8 cellular contexts compared by ENCODE assay signal in the genomic region with DNA sequence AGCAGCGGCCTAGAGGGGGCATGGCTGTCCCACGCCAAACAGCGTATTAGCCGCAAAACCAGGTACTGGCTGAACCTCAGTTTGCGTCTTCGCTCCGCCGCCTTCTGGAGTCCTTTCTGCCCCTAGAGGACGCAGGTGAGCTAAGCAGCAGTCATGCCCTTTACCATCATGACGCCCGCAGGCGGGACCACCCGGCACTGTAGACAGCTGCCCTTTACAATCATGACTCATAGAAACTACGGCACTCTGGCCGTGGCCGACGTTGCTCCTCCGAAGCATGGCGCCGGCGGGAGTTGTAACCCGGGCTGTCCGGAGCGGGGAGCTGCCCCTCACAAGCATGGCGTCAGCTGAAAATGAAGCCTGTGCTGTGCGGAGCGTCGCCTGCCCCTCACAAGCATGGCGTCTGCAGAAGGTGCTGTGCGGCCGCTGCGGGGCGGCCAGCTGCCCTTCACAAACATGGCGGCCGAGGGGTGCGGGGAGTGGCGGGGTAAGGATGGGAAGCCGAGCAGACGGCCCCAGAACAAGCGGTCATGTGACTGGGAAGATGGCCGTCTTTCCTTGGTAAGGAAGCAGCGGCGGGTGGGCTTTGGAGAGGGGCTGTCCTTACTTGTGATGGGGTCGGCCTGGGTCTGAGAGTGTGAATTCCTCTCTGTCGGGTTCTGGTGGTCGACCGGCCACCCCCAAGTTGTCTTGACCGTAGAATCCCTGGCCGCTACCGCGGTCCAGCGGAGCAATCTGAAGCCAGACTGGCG. TPM values are rescaled to one million over a fixed set of nuclear protein-coding genes. Genes with fewer than 3 reads are reported as not detected.
DNase-seq lines count a peak whose midpoint lies in the region; ATAC-seq and TF ChIP-seq lines count a peak whose summit lies in the region.

Gene VPS35L, plus strand, starts transcription at position 518 of the 752 bp plus-strand sequence. Its CDS starts 27 bp downstream, at position 545.

- H3K4me3 ChIP-seq in adipocyte (ENCODE audit: low read length) (peak within 1 kb of the TSS; percentile 93), parathyroid adenoma (ENCODE audit: low read depth, low read length) (peak within 1 kb of the TSS; percentile 98), tibial nerve (peak within 1 kb of the TSS; percentile 65 to 91 (median 80))

- no peaks in the 10 kb centered on the region for H3K9me3 ChIP-seq in adipocyte (ENCODE audit: control insufficient read depth, low read length)
- no peaks in the 10 kb centered on the region for H3K9me3 ChIP-seq in parathyroid adenoma (ENCODE audit: control insufficient read depth, low read length)
- H3K9me3 ChIP-seq in tibial nerve: no peaks in the 10 kb centered on the region

- peaks cover 12% of the 10 kb centered on the region for H3K79me2 ChIP-seq in parathyroid adenoma

- peak; percentile 10 to 83 for TF ChIP-seq EP300 in tibial nerve (IDR thresholded peaks at IDR 0.05)

- ATAC-seq in HG02759 (IDR thresholded peaks at IDR 0.05; ENCODE audit: unreplicated experiment): peak; percentile 97
- ATAC-seq in Right ventricle myocardium superior (ENCODE audit: poor library complexity): peak; percentile 99

- H3K4me2 ChIP-seq in parathyroid adenoma (ENCODE audit: low read length): peak within 1 kb of the TSS; percentile 91

- DNase-seq in NCI-H1417 (lab: John Stamatoyannopoulos, UW) (peak; percentile 89 to 98 (median 96)), T follicular helper cell (ENCODE audit: low read depth) (peak; percentile 93), adipocyte (ENCODE audit: low read depth) (peak; percentile 99), Right ventricle myocardium superior (peak; percentile 99), tibial nerve (ENCODE audit: low spot score in 2 of 2) (peak; percentile 94 to 95)

- H3K36me3 ChIP-seq in adipocyte (ENCODE audit: control insufficient read depth, insufficient read depth, low read length, severe bottlenecking): peaks cover 8% of the 10 kb centered on the region
- H3K36me3 ChIP-seq in parathyroid adenoma (ENCODE audit: control insufficient read depth, insufficient read depth, low read length): no peaks in the 10 kb centered on the region
- peaks cover 0 to 13% (median 0%) of the 10 kb centered on the region in 3 donors for H3K36me3 ChIP-seq in tibial nerve

- WGBS in tibial nerve, 2 donors: 0 to 1% methylated on average over 36 to 40 of the region's 53 CpGs

- peak within 1 kb of the TSS; percentile 83 for H3K27ac ChIP-seq in parathyroid adenoma
- H3K27ac ChIP-seq in tibial nerve: peak within 1 kb of the TSS; percentile 85 to 95 (median 90)

- H3K4me1 ChIP-seq in adipocyte (ENCODE audit: control insufficient read depth, insufficient read depth, low read length) (peaks cover 10% of the 10 kb centered on the region), parathyroid adenoma (peaks cover 4% of the 10 kb centered on the region), tibial nerve (peaks cover 0 to 17% (median 6%) of the 10 kb centered on the region in 4 donors)

- H2AFZ ChIP-seq in parathyroid adenoma: peak within 1 kb of the TSS; percentile 100

- H3K27me3 ChIP-seq in adipocyte (replicated peaks; ENCODE audit: control insufficient read depth, insufficient read depth, low read length) (no peaks in the 10 kb centered on the region), parathyroid adenoma (ENCODE audit: control insufficient read depth, insufficient read depth, low read length) (no peaks in the 10 kb centered on the region), tibial nerve (no peaks in the 10 kb centered on the region)

- intact Hi-C loops in Right ventricle myocardium superior (cut with DNase I): no loop called here

- TF ChIP-seq CTCF in GM12873 (IDR thresholded peaks at IDR 0.05; ENCODE audit: insufficient read depth, low read depth, low read length, missing control alignments) (peak; percentile 91), parathyroid adenoma (IDR thresholded peaks at IDR 0.05) (peak; percentile 73), tibial nerve (IDR thresholded peaks at IDR 0.05) (peak; percentile 72 to 91 (median 84))

- peak; percentile 29 to 55 for TF ChIP-seq POLR2A in tibial nerve (IDR thresholded peaks at IDR 0.05)

- H3K9ac ChIP-seq in adipocyte (ENCODE audit: low read length) (peak within 1 kb of the TSS; percentile 96), parathyroid adenoma (peak within 1 kb of the TSS; percentile 68)

RNA-seq across cellular contexts. Expression of gene VPS35L, which starts in this region (rescaled TPM):
- total RNA-seq in Right ventricle myocardium superior (19.4 TPM), tibial nerve (10 to 100 TPM; 41.4 to 68.1 (median 61.1) TPM)

Comparison
In these comparisons a context has a peak if more than half of its experiments do, and no peak if none do; other contexts are left out.
1. Peak in every context shown above with its lines: DNase-seq, ATAC-seq, H3K4me3 ChIP-seq and H3K27ac ChIP-seq.